14 cellular contexts compared by ENCODE assay signal in the genomic region with DNA sequence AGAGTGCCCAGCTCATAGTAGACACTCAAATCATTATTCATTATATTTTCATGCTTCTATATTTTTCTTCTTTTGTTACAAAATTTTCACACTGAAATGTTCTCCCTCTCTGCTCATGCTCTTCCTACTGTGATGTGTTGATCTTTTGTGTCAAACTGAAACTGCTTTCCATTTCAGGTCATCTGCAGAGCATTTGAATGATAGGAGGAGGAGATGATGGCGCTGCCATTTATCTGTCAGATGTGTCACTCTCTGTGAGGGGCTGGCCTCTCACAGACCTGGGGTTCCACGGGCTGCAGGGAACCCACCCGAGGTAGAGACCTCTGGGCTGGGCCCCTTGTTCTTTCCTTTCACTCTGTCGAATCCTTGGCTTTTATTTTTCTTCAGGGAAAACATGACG. TPM values are rescaled to one million over a fixed set of nuclear protein-coding genes. Genes with fewer than 3 reads are reported as not detected.
DNase-seq lines count a peak whose midpoint lies in the region; ATAC-seq and TF ChIP-seq lines count a peak whose summit lies in the region.
"Had no signal": no experiment of that assay in that cellular context is flagged by ENCODE, and none has a peak within 500 bp of the region (broad histone marks: within the 10 kb centered on the region; RNA-seq: fewer than 3 reads in every experiment).

No MANE protein-coding gene starts in this region.

- H3K9me3 ChIP-seq in OCI-LY3 (ENCODE audit: insufficient read depth, low read length): no peaks in the 10 kb centered on the region
- H3K9me3 ChIP-seq in neuron (ENCODE audit: low read length): no peaks in the 10 kb centered on the region
- no peaks in the 10 kb centered on the region for H3K9me3 ChIP-seq in smooth muscle cell (replicated peaks; ENCODE audit: low read depth)
- H3K9me3 ChIP-seq: Peyer's patch, prostate gland had no signal

- peak; percentile 51 for ATAC-seq in HG02571 (IDR thresholded peaks at IDR 0.05; ENCODE audit: unreplicated experiment)

- H3K27me3 ChIP-seq in OCI-LY3 (ENCODE audit: low read depth, low read length): no peaks in the 10 kb centered on the region
- no peaks in the 10 kb centered on the region for H3K27me3 ChIP-seq in neuron (ENCODE audit: insufficient read depth, low read length)
- H3K27me3 ChIP-seq in dorsolateral prefrontal cortex: no peaks in the 10 kb centered on the region
- H3K27me3 ChIP-seq in smooth muscle cell (ENCODE audit: low read depth): no peaks in the 10 kb centered on the region
- H3K27me3 ChIP-seq: Peyer's patch had no signal

- H3K4me3 ChIP-seq in GM12865 (ENCODE audit: low read depth, low read length): no peak overlapping the region
- H3K4me3 ChIP-seq in OCI-LY3 (ENCODE audit: low read length): peak overlapping the region; percentile 62
- H3K4me3 ChIP-seq in neuron (ENCODE audit: low read length): no peak overlapping the region
- H3K4me3 ChIP-seq in dorsolateral prefrontal cortex: no peak overlapping the region
- no peak overlapping the region for H3K4me3 ChIP-seq in smooth muscle cell
- H3K4me3 ChIP-seq: lung, Peyer's patch, prostate gland had no signal

- TF ChIP-seq CTCF in GM12865 (IDR thresholded peaks at IDR 0.05; ENCODE audit: insufficient read depth, low read depth, low read length, missing control alignments): no peak
- TF ChIP-seq CTCF in OCI-LY3 (IDR thresholded peaks at IDR 0.05; ENCODE audit: low read depth, low read length): no peak
- TF ChIP-seq CTCF in dorsolateral prefrontal cortex (IDR thresholded peaks at IDR 0.05 in 54 of 56, conservative IDR thresholded peaks at IDR 0.05 in 2 of 56; ENCODE audit: low read depth in 1 of 56, partially characterized antibody in 56 of 56): no peak
- no peak for TF ChIP-seq CTCF in smooth muscle cell (IDR thresholded peaks at IDR 0.05; ENCODE audit: borderline replicate concordance, insufficient read depth, poor library complexity, severe bottlenecking)

- intact Hi-C loops in dorsolateral prefrontal cortex (cut with DNase I) (loop anchor here in 1 of 2 donors (5.0 to 10.0 kb wide), 2 partner anchors 97 to 205 kb away; partner anchors contain the start of gene EIF3F), head of caudate nucleus (cut with DNase I) (loop anchor here (5.0 kb wide), 1 partner anchor 97 kb away; the partner anchor contains the start of gene EIF3F)

- H3K9ac ChIP-seq in OCI-LY3 (ENCODE audit: low read length): peak overlapping the region; percentile 20; the same call in 1 of the 2 replicates
- no peak overlapping the region for H3K9ac ChIP-seq in smooth muscle cell (ENCODE audit: low read depth)

- H3K4me2 ChIP-seq in OCI-LY3 (ENCODE audit: low read length): peak overlapping the region; percentile 76
- H3K4me2 ChIP-seq in smooth muscle cell: no peak overlapping the region

- H3K36me3 ChIP-seq in OCI-LY3 (replicated peaks; ENCODE audit: low read depth, low read length): no peaks in the 10 kb centered on the region
- no peaks in the 10 kb centered on the region for H3K36me3 ChIP-seq in neuron (ENCODE audit: insufficient read depth, low read length)
- H3K36me3 ChIP-seq in smooth muscle cell (ENCODE audit: low read depth): no peaks in the 10 kb centered on the region
- H3K36me3 ChIP-seq: Peyer's patch, prostate gland had no signal

- H3K79me2 ChIP-seq in OCI-LY3 (ENCODE audit: low read length): no peaks in the 10 kb centered on the region
- no peaks in the 10 kb centered on the region for H3K79me2 ChIP-seq in smooth muscle cell (ENCODE audit: low read depth)

- H4K20me1 ChIP-seq in OCI-LY3 (ENCODE audit: insufficient read depth, low read length) (no peaks in the 10 kb centered on the region), smooth muscle cell (ENCODE audit: low read depth) (no peaks in the 10 kb centered on the region)

- DNase-seq in GM12865 (ENCODE audit: low read depth) (peak; percentile 24), dorsolateral prefrontal cortex (no peak), head of caudate nucleus (no peak), smooth muscle cell (lab: John Stamatoyannopoulos, UW; ENCODE audit: unreplicated experiment) (no peak), NCI-H446 (lab: John Stamatoyannopoulos, UW) (no peak)
- DNase-seq: Peyer's patch; stimulated activated CD4-positive, alpha-beta T cell treated with anti-CD3 and anti-CD28 coated beads, Interleukin-4, amount 100 ng/mL, for 4 hours had no signal

- no peaks in the 10 kb centered on the region for H3F3A ChIP-seq in smooth muscle cell (ENCODE audit: low read depth)

- H3K4me1 ChIP-seq in OCI-LY3 (ENCODE audit: low read length) (peaks cover 33% of the 10 kb centered on the region), neuron (ENCODE audit: insufficient read depth, low read length) (peaks cover 31% of the 10 kb centered on the region), smooth muscle cell (ENCODE audit: low read depth) (no peaks in the 10 kb centered on the region)
- H3K4me1 ChIP-seq: prostate gland had no signal

- WGBS in smooth muscle cell (ENCODE audit: low lambda C conversion rate): 89% methylated on average over 5 of the region's 5 CpGs

- peak overlapping the region; percentile 94 for H2AFZ ChIP-seq in OCI-LY3 (ENCODE audit: low read depth, low read length)
- peak overlapping the region; percentile 60 for H2AFZ ChIP-seq in neuron (ENCODE audit: low read depth, low read length)
- H2AFZ ChIP-seq in smooth muscle cell (ENCODE audit: low read depth): no peak overlapping the region

- H3K27ac ChIP-seq in OCI-LY3 (ENCODE audit: low read length) (no peak overlapping the region), dorsolateral prefrontal cortex (no peak overlapping the region), smooth muscle cell (ENCODE audit: low read depth) (no peak overlapping the region)
- H3K27ac ChIP-seq: Peyer's patch, prostate gland had no signal

RNA-seq across cellular contexts. Expression of gene OR10A6, which starts 41.1 kb away (rescaled TPM):
- not detected for total RNA-seq in dorsolateral prefrontal cortex
- 0.31 TPM in 1 of 2 replicates, not detected in the other for total RNA-seq in smooth muscle cell
- not detected in 2 replicates for polyA plus RNA-seq in smooth muscle cell
- total RNA-seq: cerebellum, lung, Peyer's patch, prostate gland had no signal
- polyA plus RNA-seq: esophagus, lung had no signal

RNA-seq across cellular contexts. Expression of gene OR10A3, which starts 51.5 kb away (rescaled TPM):
- total RNA-seq in dorsolateral prefrontal cortex (not detected), smooth muscle cell (not detected in 2 replicates)
- not detected in 2 replicates for polyA plus RNA-seq in smooth muscle cell
- total RNA-seq: cerebellum, lung, Peyer's patch, prostate gland had no signal
- polyA plus RNA-seq: esophagus, lung had no signal

RNA-seq across cellular contexts. Expression of gene OR5P3, which starts 59.3 kb away (rescaled TPM):
- total RNA-seq in dorsolateral prefrontal cortex (under 1 TPM in 1 of 120 experiments, not detected in 119; 0.53 TPM), smooth muscle cell (0.31 and 0.81 TPM in 2 replicates)
- not detected in 2 replicates for polyA plus RNA-seq in smooth muscle cell
- total RNA-seq: cerebellum, Peyer's patch had no signal
- polyA plus RNA-seq: esophagus, lung had no signal
